ENCODE assay signal across 24 cellular contexts in genomic region chr15:68014219-68014618, GRCh38.
"Had no signal": no experiment of that assay in that cellular context is flagged by ENCODE, and none has a peak within 500 bp of the region (broad histone marks: within the 10 kb centered on the region; RNA-seq: fewer than 3 reads in every experiment).

No MANE protein-coding gene starts in this region.

- H3K4me1 ChIP-seq: SJSA1 had no signal

- FAIRE-seq: HepG2, RCC 7860 had no signal

- H3K36me3 ChIP-seq: MG63, SJSA1 had no signal

- ATAC-seq: HepG2, Right ventricle myocardium inferior had no signal

- H3K27me3 ChIP-seq: MG63, SJSA1 had no signal

- H3K9me3 ChIP-seq: MG63, SJSA1 had no signal

- DNase-seq: IMR-90, Karpas-422, KG1, MG63, NCI-H1092 treated with DMSO at 0.1 percent for 48 hours, NCI-H1436, NCI-H187, NCI-H2029, NCI-H2081 treated with DMSO at 0.1 percent for 48 hours, NCI-H2171, NCI-H226, NCI-H446, NCI-H510A, NCI-H524 treated with DMSO at 0.1 percent for 48 hours, NCI-H69, NCI-H774, RPMI8226, SIG-M5, SW 1271 had no signal

- H3K27ac ChIP-seq: SJSA1, SK-N-MC had no signal

- H3K4me3 ChIP-seq: MG63, SJSA1, SK-N-MC had no signal
